ENCODE assay signal across 8 cellular contexts in the genomic region with DNA sequence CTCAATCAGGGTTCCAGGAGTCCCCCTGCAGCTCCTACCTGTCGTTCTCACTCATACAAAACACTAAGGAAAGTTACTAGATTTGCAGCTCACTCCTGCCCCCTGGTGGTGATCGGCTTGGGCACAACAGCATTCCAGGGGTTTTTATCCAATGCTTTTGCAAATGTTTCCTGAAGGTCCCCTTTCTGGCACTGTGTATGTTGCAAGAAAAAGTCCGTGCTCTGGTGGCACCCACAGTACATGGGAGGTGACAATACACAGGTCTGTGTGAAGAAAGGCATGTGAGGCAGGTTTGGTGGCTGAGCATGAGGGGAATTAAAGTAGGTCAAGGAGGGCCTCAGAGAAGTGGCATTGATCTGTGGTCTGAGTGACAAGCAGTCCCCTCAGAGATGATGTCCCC. TPM values are rescaled to one million over a fixed set of nuclear protein-coding genes. Genes with fewer than 3 reads are reported as not detected.
DNase-seq lines count a peak whose midpoint lies in the region; ATAC-seq and TF ChIP-seq lines count a peak whose summit lies in the region.

No MANE protein-coding gene starts in this region.

- no peak for TF ChIP-seq EP300 in Ishikawa (IDR thresholded peaks at IDR 0.05; ENCODE audit: borderline replicate concordance)
- TF ChIP-seq EP300 in esophagus muscularis mucosa (IDR thresholded peaks at IDR 0.05), result no peak

- WGBS in esophagus muscularis mucosa, result 0% methylated on average over 3 of the region's 3 CpGs

- peak; percentile 85 for TF ChIP-seq RAD21 in Ishikawa (IDR thresholded peaks at IDR 0.05; ENCODE audit: low read depth)

- no TSS peak for BruUV-seq in Caco-2 (replicated peaks; lab: Mats Ljungman, UMichigan)

- H3K27ac Mint-ChIP-seq in Caco-2 (ENCODE audit: unreplicated experiment), result peak overlapping the region; percentile 49
- peak overlapping the region in 1 of 2 donors; percentile 54 for H3K27ac Mint-ChIP-seq in natural killer cell

- POLR2A ChIA-PET in Caco-2 (lab: Charles Lee), result interaction anchor here (0.6 to 1.0 kb wide), 6 partner anchors 8 to 167 kb away, joined by 3 to 4 read pairs (median 4); a partner anchor contains a TSS

- H3K36me3 ChIP-seq in Caco-2 (ENCODE audit: control insufficient read depth, insufficient read depth, low read length) (no peaks in the 10 kb centered on the region), esophagus muscularis mucosa (peaks cover 23 to 35% (median 34%) of the 10 kb centered on the region in 4 donors)

- no peaks in the 10 kb centered on the region for H3K4me1 ChIP-seq in Caco-2
- peaks cover 0 to 8% (median 7%) of the 10 kb centered on the region in 4 donors for H3K4me1 ChIP-seq in esophagus muscularis mucosa

- H3K4me1 Mint-ChIP-seq in Caco-2 (ENCODE audit: low read depth, unreplicated experiment), result no peaks in the 10 kb centered on the region
- peaks cover 4 to 10% of the 10 kb centered on the region in 2 donors for H3K4me1 Mint-ChIP-seq in natural killer cell

- H3K9me3 ChIP-seq in Caco-2 (no peaks in the 10 kb centered on the region), esophagus muscularis mucosa (no peaks in the 10 kb centered on the region)

- TF ChIP-seq POLR2A in esophagus muscularis mucosa (IDR thresholded peaks at IDR 0.05; ENCODE audit: low read depth), result no peak

- H3K27me3 ChIP-seq in Caco-2 (replicated peaks; ENCODE audit: control insufficient read depth, insufficient read depth, low read length), result no peaks in the 10 kb centered on the region
- peaks cover 0 to 3% (median 0%) of the 10 kb centered on the region in 4 donors for H3K27me3 ChIP-seq in esophagus muscularis mucosa

- DNase-seq in Caco-2 (peak; percentile 82 to 87), OCI-M2 (lab: John Stamatoyannopoulos, UW; ENCODE audit: unreplicated experiment) (peak; percentile 100), activated T-cell treated with anti-CD3 and anti-CD28 coated beads for 1 hour (ENCODE audit: low read depth) (peak; percentile 92), esophagus muscularis mucosa (ENCODE audit: extremely low spot score) (peak; percentile 97), natural killer cell (peak; percentile 82)
- peak; percentile 71 for DNase-seq in stimulated activated naive CD4-positive, alpha-beta T cell treated with Interleukin-2 at 50 U/mL for 16 hours (lab: John Stamatoyannopoulos, UW)

- intact Hi-C loops in Caco-2 (cut with micrococcal nuclease; ENCODE audit: unreplicated experiment), result loop anchor here (1.0 kb wide), 2 partner anchors 120 to 130 kb away; no protein-coding TSS in a partner anchor
- intact Hi-C loops in esophagus muscularis mucosa (cut with DNase I), result no loop called here
- intact Hi-C loops in natural killer cell (cut with micrococcal nuclease), result loop anchor here (1.0 to 10.0 kb wide), 4 partner anchors 46 to 454 kb away; no protein-coding TSS in a partner anchor

- H3K4me3 Mint-ChIP-seq in Caco-2 (ENCODE audit: unreplicated experiment), result no peak overlapping the region
- H3K4me3 Mint-ChIP-seq in natural killer cell, result no peak overlapping the region

- H3K4me3 ChIP-seq in Caco-2 (ENCODE audit: low read depth, low read length) (no peak overlapping the region), esophagus muscularis mucosa (no peak overlapping the region)

- H3K36me3 Mint-ChIP-seq in Caco-2 (ENCODE audit: insufficient read depth, unreplicated experiment), result peaks cover 40% of the 10 kb centered on the region
- H3K36me3 Mint-ChIP-seq in natural killer cell, result no peaks in the 10 kb centered on the region

- H3K27ac ChIP-seq in esophagus muscularis mucosa (replicated peaks in 1 of 4), result no peak overlapping the region

- ATAC-seq in natural killer cell (peak; percentile 55 to 68 (median 61)), HG03095 (IDR thresholded peaks at IDR 0.05; ENCODE audit: unreplicated experiment) (no peak)

- CTCF ChIA-PET in Caco-2 (lab: Charles Lee), result interaction anchor here (0.6 to 2.1 kb wide), 28 partner anchors 9 to 433 kb away, joined by 3 to 73 read pairs (median 5); a partner anchor contains a TSS

- H3K9me3 Mint-ChIP-seq in Caco-2 (ENCODE audit: unreplicated experiment), result no peaks in the 10 kb centered on the region
- no peaks in the 10 kb centered on the region for H3K9me3 Mint-ChIP-seq in natural killer cell

- H3K27me3 Mint-ChIP-seq in Caco-2 (ENCODE audit: insufficient read depth, unreplicated experiment), result no peaks in the 10 kb centered on the region
- no peaks in the 10 kb centered on the region for H3K27me3 Mint-ChIP-seq in natural killer cell (ENCODE audit: low read depth in 2 of 2)

- TF ChIP-seq CTCF in Caco-2 (IDR thresholded peaks at IDR 0.05; ENCODE audit: insufficient read depth in 1 of 2, low read depth in 1 of 2, low read length in 1 of 2, severe bottlenecking in 1 of 2, unreplicated experiment in 1 of 2) (peak; percentile 87 to 90), esophagus muscularis mucosa (IDR thresholded peaks at IDR 0.05) (peak; percentile 91 to 93 (median 93)), natural killer cell (IDR thresholded peaks at IDR 0.05) (peak; percentile 93)

TF ChIP-seq in Ishikawa, 13 proteins besides CTCF, POLR2A, EP300 and RAD21:
- TF ChIP-seq CREB1 (IDR thresholded peaks at IDR 0.05; ENCODE audit: low read depth) (no peak), TEAD4 (IDR thresholded peaks at IDR 0.05) (peak; percentile 88), TAF1 (IDR thresholded peaks at IDR 0.05; ENCODE audit: low read depth) (no peak), TCF12 (IDR thresholded peaks at IDR 0.05; ENCODE audit: low read depth) (no peak), YY1 (IDR thresholded peaks at IDR 0.05; ENCODE audit: low read depth) (no peak)
- TF ChIP-seq, protein P1, sequence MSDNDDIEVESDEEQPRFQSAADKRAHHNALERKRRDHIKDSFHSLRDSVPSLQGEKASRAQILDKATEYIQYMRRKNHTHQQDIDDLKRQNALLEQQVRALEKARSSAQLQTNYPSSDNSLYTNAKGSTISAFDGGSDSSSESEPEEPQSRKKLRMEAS (IDR thresholded peaks at IDR 0.05), result no peak
- TF ChIP-seq, protein P2, sequence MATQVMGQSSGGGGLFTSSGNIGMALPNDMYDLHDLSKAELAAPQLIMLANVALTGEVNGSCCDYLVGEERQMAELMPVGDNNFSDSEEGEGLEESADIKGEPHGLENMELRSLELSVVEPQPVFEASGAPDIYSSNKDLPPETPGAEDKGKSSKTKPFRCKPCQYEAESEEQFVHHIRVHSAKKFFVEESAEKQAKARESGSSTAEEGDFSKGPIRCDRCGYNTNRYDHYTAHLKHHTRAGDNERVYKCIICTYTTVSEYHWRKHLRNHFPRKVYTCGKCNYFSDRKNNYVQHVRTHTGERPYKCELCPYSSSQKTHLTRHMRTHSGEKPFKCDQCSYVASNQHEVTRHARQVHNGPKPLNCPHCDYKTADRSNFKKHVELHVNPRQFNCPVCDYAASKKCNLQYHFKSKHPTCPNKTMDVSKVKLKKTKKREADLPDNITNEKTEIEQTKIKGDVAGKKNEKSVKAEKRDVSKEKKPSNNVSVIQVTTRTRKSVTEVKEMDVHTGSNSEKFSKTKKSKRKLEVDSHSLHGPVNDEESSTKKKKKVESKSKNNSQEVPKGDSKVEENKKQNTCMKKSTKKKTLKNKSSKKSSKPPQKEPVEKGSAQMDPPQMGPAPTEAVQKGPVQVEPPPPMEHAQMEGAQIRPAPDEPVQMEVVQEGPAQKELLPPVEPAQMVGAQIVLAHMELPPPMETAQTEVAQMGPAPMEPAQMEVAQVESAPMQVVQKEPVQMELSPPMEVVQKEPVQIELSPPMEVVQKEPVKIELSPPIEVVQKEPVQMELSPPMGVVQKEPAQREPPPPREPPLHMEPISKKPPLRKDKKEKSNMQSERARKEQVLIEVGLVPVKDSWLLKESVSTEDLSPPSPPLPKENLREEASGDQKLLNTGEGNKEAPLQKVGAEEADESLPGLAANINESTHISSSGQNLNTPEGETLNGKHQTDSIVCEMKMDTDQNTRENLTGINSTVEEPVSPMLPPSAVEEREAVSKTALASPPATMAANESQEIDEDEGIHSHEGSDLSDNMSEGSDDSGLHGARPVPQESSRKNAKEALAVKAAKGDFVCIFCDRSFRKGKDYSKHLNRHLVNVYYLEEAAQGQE (IDR thresholded peaks at IDR 0.05; ENCODE audit: low read depth), result no peak

RNA-seq across cellular contexts. Expression of a gene that starts 8.6 kb away (rescaled TPM):
- total RNA-seq in Caco-2 (2022) (124 and 134 TPM in 2 replicates), esophagus muscularis mucosa (10 to 100 TPM; 50.5 to 71.6 (median 65.9) TPM), natural killer cell (100 to 1,000 TPM; 401 to 469 (median 454) TPM)

RNA-seq across cellular contexts. Expression of a gene that starts 14.4 kb away (rescaled TPM):
- total RNA-seq in Caco-2 (2022) (154 and 164 TPM in 2 replicates), esophagus muscularis mucosa (100 to 1,000 TPM; 131 to 176 (median 160) TPM), natural killer cell (100 to 1,000 TPM; 211 to 242 (median 223) TPM)

RNA-seq across cellular contexts. Expression of a gene that starts 31.4 kb away (rescaled TPM):
- total RNA-seq in Caco-2 (2022), result 3.6 and 3.7 TPM in 2 replicates
- 10 to 100 TPM; 11.6 to 24.5 (median 14.1) TPM for total RNA-seq in esophagus muscularis mucosa
- 10 to 100 TPM; 34.2 to 46.2 (median 44.9) TPM for total RNA-seq in natural killer cell

RNA-seq across cellular contexts. Expression of a gene that starts 49.5 kb away (rescaled TPM):
- 6.9 and 9.8 TPM in 2 replicates for total RNA-seq in Caco-2 (2022)
- 10 to 100 TPM in 1 of 4 donors, 1 to 10 TPM in 3; 2.9 to 10.9 (median 5.2) TPM for total RNA-seq in esophagus muscularis mucosa
- total RNA-seq in natural killer cell, result 100 to 1,000 TPM; 189 to 224 (median 199) TPM

RNA-seq across cellular contexts. Expression of a gene that starts 55.6 kb away (rescaled TPM):
- 53.9 and 55.1 TPM in 2 replicates for total RNA-seq in Caco-2 (2022)
- 10 to 100 TPM; 23.7 to 42.2 (median 30.2) TPM for total RNA-seq in esophagus muscularis mucosa
- total RNA-seq in natural killer cell, result 10 to 100 TPM; 42.5 to 64.3 (median 55.9) TPM
